In the genomic region with DNA sequence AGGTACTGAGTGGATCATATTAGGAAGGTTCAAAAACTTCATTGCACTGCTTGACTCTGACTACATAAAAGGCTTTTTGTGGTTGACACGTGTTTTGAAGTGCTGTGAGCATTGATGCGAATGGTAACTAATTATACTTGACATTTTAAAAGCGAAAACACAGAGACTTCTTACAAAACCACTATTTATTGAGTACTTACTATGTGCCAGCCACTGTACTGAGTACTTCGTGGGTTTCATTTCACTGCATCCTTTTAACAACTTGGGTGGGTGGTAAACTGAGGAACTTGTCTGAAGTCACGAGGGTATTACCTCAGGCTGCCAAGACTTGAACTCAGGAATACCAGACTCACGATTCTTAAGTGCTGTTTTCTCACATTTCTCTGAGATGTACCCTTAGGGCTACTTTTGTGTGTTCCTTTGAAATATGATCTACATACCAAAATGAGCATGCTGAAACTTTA, we compare ENCODE assay signal across 10 cellular contexts. TPM values are rescaled to one million over a fixed set of nuclear protein-coding genes. Genes with fewer than 3 reads are reported as not detected.
DNase-seq lines count a peak whose midpoint lies in the region; ATAC-seq lines count a peak whose summit lies in the region.
"Had no signal": no experiment of that assay in that cellular context is flagged by ENCODE, and none has a peak within 500 bp of the region (broad histone marks: within the 10 kb centered on the region; RNA-seq: fewer than 3 reads in every experiment).

No MANE protein-coding gene starts in this region.

- ATAC-seq in GM18517 (IDR thresholded peaks at IDR 0.05; ENCODE audit: unreplicated experiment) (peak; percentile 66), GM21447 (IDR thresholded peaks at IDR 0.05; ENCODE audit: unreplicated experiment) (peak; percentile 58), sciatic nerve (no peak)
- ATAC-seq: heart right ventricle had no signal

- peak; percentile 16 for DNase-seq in M059J (ENCODE audit: low read depth)
- peak; percentile 20 for DNase-seq in midbrain (lab: John Stamatoyannopoulos, UW)
- no peak for DNase-seq in GM03348 (ENCODE audit: low spot score)
- no peak for DNase-seq in T1000 (lab: John Stamatoyannopoulos, UW)
- no peak for DNase-seq in sciatic nerve (ENCODE audit: low spot score)
- DNase-seq: heart right ventricle, IMR-90, NCI-H2227 treated with DMSO at 0.1 percent for 48 hours had no signal

- intact Hi-C loops in sciatic nerve (cut with DNase I), result no loop called here

RNA-seq across cellular contexts. Expression of a gene that starts 45.3 kb away (rescaled TPM):
- 17.5 and 26.7 TPM in 2 replicates for total RNA-seq in M059J (2014; rRNA removed; shearing (Covaris generic))
- 113 TPM for total RNA-seq in sciatic nerve

Comparison
In these comparisons a context has a peak if more than half of its experiments do, and no peak if none do; other contexts are left out.
1. DNase-seq: peak in M059J (single experiment) and midbrain (single experiment); none in GM03348 (single experiment), T1000 (single experiment) and sciatic nerve (single experiment).